28 cellular contexts compared by ENCODE assay signal in the genomic region with DNA sequence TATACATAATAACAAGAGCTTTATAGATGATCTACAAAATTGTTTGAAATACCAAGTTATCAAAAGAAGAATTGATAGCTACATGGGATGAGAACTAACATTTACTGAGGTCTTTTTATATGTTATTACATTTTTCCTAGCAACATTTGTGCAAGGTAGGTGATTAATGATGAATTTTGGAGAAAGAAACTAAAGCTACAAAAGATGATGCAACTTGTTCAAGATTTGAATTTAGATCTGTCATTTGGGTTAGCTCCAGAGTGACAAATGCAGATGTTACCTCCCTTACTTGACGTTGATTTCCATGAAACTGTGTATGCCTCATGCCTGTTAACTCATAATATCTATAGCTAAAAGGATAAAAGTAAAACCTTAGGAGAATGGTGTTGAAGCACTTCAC.
"Had no signal": no experiment of that assay in that cellular context is flagged by ENCODE, and none has a peak within 500 bp of the region (broad histone marks: within the 10 kb centered on the region; RNA-seq: fewer than 3 reads in every experiment).

No MANE protein-coding gene starts in this region.

- H3K4me1 ChIP-seq: colonic mucosa, esophagus muscularis mucosa, esophagus squamous epithelium, foreskin keratinocyte, gastrocnemius medialis, gastroesophageal sphincter, heart left ventricle, heart right ventricle had no signal

- H3K36me3 ChIP-seq: colonic mucosa, esophagus muscularis mucosa, esophagus squamous epithelium, gastrocnemius medialis, gastroesophageal sphincter, heart left ventricle, heart right ventricle had no signal

- DNase-seq: colonic mucosa; cortex of kidney; dermis blood vessel endothelial cell; dorsolateral prefrontal cortex; effector CD4-positive, alpha-beta T cell; effector CD8-positive, alpha-beta T cell; effector memory CD4-positive, alpha-beta T cell; effector memory CD8-positive, alpha-beta T cell; endodermal cell; erythroblast; esophagus squamous epithelium; foreskin fibroblast; foreskin keratinocyte; foreskin melanocyte; gastrocnemius medialis; glutamatergic neuron; head of caudate nucleus; heart left ventricle; heart right ventricle had no signal

- H3K27ac ChIP-seq: colonic mucosa, coronary artery, dorsolateral prefrontal cortex, epithelial cell of prostate, esophagus muscularis mucosa, esophagus squamous epithelium, foreskin keratinocyte, gastrocnemius medialis, gastroesophageal sphincter, heart left ventricle, heart right ventricle had no signal

- H3K27me3 ChIP-seq: colonic mucosa, dorsolateral prefrontal cortex, esophagus muscularis mucosa, esophagus squamous epithelium, foreskin keratinocyte, gastrocnemius medialis, gastroesophageal sphincter, heart left ventricle, heart right ventricle had no signal

- FAIRE-seq: colon, endometrium, endothelial cell of umbilical vein, frontal cortex had no signal

- ATAC-seq: effector memory CD8-positive, alpha-beta T cell; esophagus mucosa; foreskin keratinocyte; gastrocnemius medialis; gastroesophageal sphincter; heart left ventricle; heart right ventricle had no signal

- H3K4me3 ChIP-seq: colonic mucosa, coronary artery, dorsolateral prefrontal cortex, esophagus muscularis mucosa, esophagus squamous epithelium, gastrocnemius medialis, gastroesophageal sphincter, heart left ventricle, heart right ventricle had no signal

- H3K9me3 ChIP-seq: colonic mucosa, gastrocnemius medialis had no signal
